Comparison of ENCODE assay signal across 18 cellular contexts in genomic region chr13:31515427-31515826, GRCh38.
DNase-seq lines count a peak whose midpoint lies in the region; ATAC-seq and TF ChIP-seq lines count a peak whose summit lies in the region.
"Had no signal": no experiment of that assay in that cellular context is flagged by ENCODE, and none has a peak within 500 bp of the region (broad histone marks: within the 10 kb centered on the region; RNA-seq: fewer than 3 reads in every experiment).

No MANE protein-coding gene starts in this region.

- H3K27ac ChIP-seq in left ventricle myocardium inferior (replicated peaks) (peak overlapping the region; percentile 40), gastroesophageal sphincter (peak overlapping the region in 2 of 4 donors; percentile 21 to 37), aorta (ENCODE audit: low read depth in 1 of 2, low read length in 2 of 2) (no peak overlapping the region), WERI-Rb-1 (no peak overlapping the region)
- H3K27ac ChIP-seq: BLaER1 treated with 17β-estradiol and CSF1 and Interleukin-3, amounts not matched to agents 10 nM and 100 nM had no signal

- H3K27me3 ChIP-seq in left ventricle myocardium inferior (ENCODE audit: low read depth) = peaks cover 25% of the 10 kb centered on the region
- H3K27me3 ChIP-seq in gastroesophageal sphincter = no peaks in the 10 kb centered on the region
- no peaks in the 10 kb centered on the region for H3K27me3 ChIP-seq in aorta (ENCODE audit: control insufficient read depth in 1 of 2, insufficient read depth in 2 of 2, low read length in 1 of 2)
- no peaks in the 10 kb centered on the region for H3K27me3 ChIP-seq in WERI-Rb-1 (ENCODE audit: insufficient read depth, low read depth, severe bottlenecking)
- H3K27me3 ChIP-seq: BLaER1 treated with 17β-estradiol and CSF1 and Interleukin-3, amounts not matched to agents 10 nM and 100 nM had no signal

- H3K9me3 ChIP-seq in left ventricle myocardium inferior (replicated peaks) (no peaks in the 10 kb centered on the region), gastroesophageal sphincter (no peaks in the 10 kb centered on the region), aorta (ENCODE audit: control insufficient read depth, low read length) (no peaks in the 10 kb centered on the region), WERI-Rb-1 (ENCODE audit: severe bottlenecking) (no peaks in the 10 kb centered on the region)
- H3K9me3 ChIP-seq: BLaER1 treated with 17β-estradiol and CSF1 and Interleukin-3, amounts not matched to agents 10 nM and 100 nM had no signal

- DNase-seq in left ventricle myocardium inferior = no peak
- no peak for DNase-seq in cardiac septum (ENCODE audit: low spot score)
- DNase-seq in sciatic nerve (ENCODE audit: low spot score) = no peak
- DNase-seq in aorta = no peak
- no peak for DNase-seq in WERI-Rb-1
- DNase-seq: CD8-positive, alpha-beta T cell; DMS 273 treated with DMSO at 0.1 percent for 48 hours; DMS53; DND-41; EL; GOT3; H7; HFFc6 had no signal

- ATAC-seq in gastroesophageal sphincter (peak; percentile 70), sciatic nerve (peak; percentile 42), aorta (ENCODE audit: low FRiP score) (peak; percentile 70), HG02870 (IDR thresholded peaks at IDR 0.05; ENCODE audit: unreplicated experiment) (no peak)
- ATAC-seq: CD8-positive, alpha-beta T cell; GM12878; HCT116 had no signal

- H3K36me3 ChIP-seq in left ventricle myocardium inferior (no peaks in the 10 kb centered on the region), gastroesophageal sphincter (no peaks in the 10 kb centered on the region), aorta (ENCODE audit: control insufficient read depth in 1 of 2, insufficient read depth in 2 of 2, low read length in 1 of 2) (no peaks in the 10 kb centered on the region), WERI-Rb-1 (no peaks in the 10 kb centered on the region)
- H3K36me3 ChIP-seq: BLaER1 treated with 17β-estradiol and CSF1 and Interleukin-3, amounts not matched to agents 10 nM and 100 nM had no signal

- TF ChIP-seq POLR2A in gastroesophageal sphincter (IDR thresholded peaks at IDR 0.05) = no peak

- intact Hi-C loops in left ventricle myocardium inferior (cut with micrococcal nuclease) (no loop called here), cardiac septum (cut with DNase I) (no loop called here), sciatic nerve (cut with DNase I) (no loop called here), aorta (cut with DNase I) (no loop called here)

- TF ChIP-seq CTCF in left ventricle myocardium inferior (IDR thresholded peaks at IDR 0.05; ENCODE audit: borderline replicate concordance) = no peak
- no peak for TF ChIP-seq CTCF in gastroesophageal sphincter (IDR thresholded peaks at IDR 0.05)
- no peak for TF ChIP-seq CTCF in WERI-Rb-1 (IDR thresholded peaks at IDR 0.05; ENCODE audit: low read depth, low read length)

- H3K4me1 ChIP-seq in left ventricle myocardium inferior (no peaks in the 10 kb centered on the region), gastroesophageal sphincter (no peaks in the 10 kb centered on the region), aorta (ENCODE audit: control insufficient read depth in 1 of 2, insufficient read depth in 2 of 2, low read length in 2 of 2) (no peaks in the 10 kb centered on the region)

- no peak for TF ChIP-seq EP300 in gastroesophageal sphincter (IDR thresholded peaks at IDR 0.05)

- WGBS in gastroesophageal sphincter (ENCODE audit: low coverage in 1 of 2), 2 donors = 47 to 50% methylated on average over 1 of the region's 1 CpG
- whole genome bisulfite sequencing in aorta, 2 donors = 49 to 51% methylated on average over 1 of the region's 1 CpG

- H3K4me3 ChIP-seq in left ventricle myocardium inferior (no peak overlapping the region), gastroesophageal sphincter (no peak overlapping the region), aorta (ENCODE audit: low read length in 2 of 2) (no peak overlapping the region), WERI-Rb-1 (ENCODE audit: low read depth, low read length) (no peak overlapping the region)
- H3K4me3 ChIP-seq: BLaER1 treated with 17β-estradiol and CSF1 and Interleukin-3, amounts not matched to agents 10 nM and 100 nM; GM12878 had no signal
